10 cellular contexts compared by ENCODE assay signal in the genomic region with DNA sequence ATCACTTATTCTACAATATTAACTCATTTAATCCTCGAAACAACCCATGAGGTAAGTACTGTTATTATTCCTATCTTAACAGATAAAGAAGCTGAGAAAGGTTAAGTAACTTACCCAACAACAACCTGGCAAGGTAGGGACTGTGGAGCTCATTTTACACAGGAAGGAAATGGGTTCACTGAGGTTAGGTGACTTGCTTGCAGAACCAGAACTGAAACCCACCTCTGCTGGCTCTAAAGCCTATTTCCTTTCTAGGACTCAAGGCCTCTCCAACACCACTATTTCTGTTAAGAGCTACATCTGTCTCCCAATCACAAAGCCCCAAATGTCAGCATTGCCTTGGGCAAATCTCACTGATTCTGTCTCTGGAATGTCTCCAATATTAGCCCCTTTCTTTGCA. TPM values are rescaled to one million over a fixed set of nuclear protein-coding genes. Genes with fewer than 3 reads are reported as not detected.
DNase-seq lines count a peak whose midpoint lies in the region; ATAC-seq and TF ChIP-seq lines count a peak whose summit lies in the region.
"Had no signal": no experiment of that assay in that cellular context is flagged by ENCODE, and none has a peak within 500 bp of the region (broad histone marks: within the 10 kb centered on the region; RNA-seq: fewer than 3 reads in every experiment).

No MANE protein-coding gene starts in this region.

- CTCF ChIA-PET in activated B cell treated with CpG ODN at 0.5 μM for 24 hours (lab: Charles Lee): interaction anchor here (0.9 to 3.0 kb wide), 4 partner anchors 41 to 152 kb away, joined by 3 to 14 read pairs (median 4); a partner anchor contains a TSS

- H3K27ac Mint-ChIP-seq in activated B cell treated with CpG ODN at 0.5 μM for 24 hours: peak overlapping the region; percentile 83

- no peaks in the 10 kb centered on the region for H3K36me3 Mint-ChIP-seq in activated B cell treated with CpG ODN at 0.5 μM for 24 hours (ENCODE audit: low read depth)

- no peak for TF ChIP-seq CTCF in activated B cell treated with CpG ODN at 0.5 μM for 24 hours (IDR thresholded peaks at IDR 0.05)
- TF ChIP-seq CTCF in heart right ventricle (IDR thresholded peaks at IDR 0.05): no peak

- H3K27ac ChIP-seq in aorta (ENCODE audit: low read depth in 1 of 2, low read length in 2 of 2) (no peak overlapping the region), heart right ventricle (no peak overlapping the region)
- H3K27ac ChIP-seq: thoracic aorta had no signal

- intact Hi-C loops in activated B cell treated with CpG ODN at 0.5 μM for 24 hours (cut with micrococcal nuclease): loop anchor here (1.0 to 10.0 kb wide), 6 partner anchors 25 to 540 kb away; a partner anchor contains a TSS
- intact Hi-C loops in aorta (cut with DNase I): no loop called here
- intact Hi-C loops in heart right ventricle (cut with DNase I): no loop called here

- no peaks in the 10 kb centered on the region for H3K27me3 Mint-ChIP-seq in activated B cell treated with CpG ODN at 0.5 μM for 24 hours

- ATAC-seq in GM18505 (IDR thresholded peaks at IDR 0.05; ENCODE audit: unreplicated experiment) (peak; percentile 76), GM19455 (IDR thresholded peaks at IDR 0.05; ENCODE audit: unreplicated experiment) (peak; percentile 74), HG03045 (IDR thresholded peaks at IDR 0.05; ENCODE audit: unreplicated experiment) (peak; percentile 68), activated B cell treated with CpG ODN at 0.5 μM for 24 hours (ENCODE audit: low read depth) (peak; percentile 77), aorta (ENCODE audit: low FRiP score) (no peak), heart right ventricle (no peak)

- POLR2A ChIA-PET in activated B cell treated with CpG ODN at 0.5 μM for 24 hours (lab: Charles Lee): interaction anchor here (0.8 to 2.3 kb wide), 12 partner anchors 11 to 152 kb away, joined by 3 to 13 read pairs (median 4); a partner anchor contains a TSS

- H3K4me3 ChIP-seq in aorta (ENCODE audit: low read length in 2 of 2) (no peak overlapping the region), heart right ventricle (no peak overlapping the region)
- H3K4me3 ChIP-seq: thoracic aorta had no signal

- H3K27me3 ChIP-seq in aorta (ENCODE audit: control insufficient read depth in 1 of 2, insufficient read depth in 2 of 2, low read length in 1 of 2) (no peaks in the 10 kb centered on the region), heart right ventricle (no peaks in the 10 kb centered on the region)

- peaks cover 89% of the 10 kb centered on the region for H3K4me1 Mint-ChIP-seq in activated B cell treated with CpG ODN at 0.5 μM for 24 hours

- no peak for TF ChIP-seq POLR2A in GM18505 (IDR thresholded peaks at IDR 0.05; ENCODE audit: borderline replicate concordance, extremely low read depth, insufficient read depth, insufficient read length)

- H3K9me3 Mint-ChIP-seq in activated B cell treated with CpG ODN at 0.5 μM for 24 hours: no peaks in the 10 kb centered on the region

- no peaks in the 10 kb centered on the region for H3K9me3 ChIP-seq in aorta (ENCODE audit: control insufficient read depth, low read length)
- no peaks in the 10 kb centered on the region for H3K9me3 ChIP-seq in heart right ventricle
- H3K9me3 ChIP-seq: thoracic aorta had no signal

- DNase-seq in activated B cell treated with CpG ODN at 0.5 μM for 24 hours: no peak
- no peak for DNase-seq in aorta
- no peak for DNase-seq in NCI-H2227 (lab: John Stamatoyannopoulos, UW; ENCODE audit: unreplicated experiment)
- DNase-seq in heart right ventricle: no peak
- no peak for DNase-seq in DMS 273 (lab: John Stamatoyannopoulos, UW; ENCODE audit: unreplicated experiment)

- peak overlapping the region; percentile 50 for H3K4me3 Mint-ChIP-seq in activated B cell treated with CpG ODN at 0.5 μM for 24 hours

- H3K36me3 ChIP-seq in aorta (ENCODE audit: control insufficient read depth in 1 of 2, insufficient read depth in 2 of 2, low read length in 1 of 2) (no peaks in the 10 kb centered on the region), heart right ventricle (no peaks in the 10 kb centered on the region)
- H3K36me3 ChIP-seq: thoracic aorta had no signal

- WGBS in aorta, 2 donors: 96 to 97% methylated on average over 1 of the region's 1 CpG
- 98 to 100% methylated on average over 1 of the region's 1 CpG for WGBS in heart right ventricle, 2 donors

- no peaks in the 10 kb centered on the region for H3K4me1 ChIP-seq in aorta (ENCODE audit: control insufficient read depth in 1 of 2, insufficient read depth in 2 of 2, low read length in 2 of 2)
- H3K4me1 ChIP-seq in heart right ventricle: no peaks in the 10 kb centered on the region

RNA-seq across cellular contexts. Expression of a gene that starts 38.9 kb away (rescaled TPM):
- not detected in 2 replicates for total RNA-seq in activated B cell treated with CpG ODN at 0.5 μM for 24 hours
- total RNA-seq in aorta: not detected
- polyA plus RNA-seq in aorta: not detected
- total RNA-seq in heart right ventricle: not detected
- polyA plus RNA-seq in heart right ventricle: not detected
- total RNA-seq: astrocyte, thoracic aorta had no signal

RNA-seq across cellular contexts. Expression of a gene that starts 44.5 kb away (rescaled TPM):
- total RNA-seq in activated B cell treated with CpG ODN at 0.5 μM for 24 hours: 7.3 and 10.0 TPM in 2 replicates
- 1 to 10 TPM; 5.8 to 9.0 TPM for total RNA-seq in aorta
- 1 to 10 TPM; 3.0 to 5.8 TPM for polyA plus RNA-seq in aorta
- 1 to 10 TPM in 9 of 10 donors, under 1 TPM in 1; 0.86 to 2.3 (median 1.4) TPM for total RNA-seq in heart right ventricle
- polyA plus RNA-seq in heart right ventricle: under 1 TPM; 0.39 to 0.95 TPM

Comparison
In these comparisons a context has a peak if more than half of its experiments do, and no peak if none do; other contexts are left out.
1. ATAC-seq: peak in GM18505 (single experiment), GM19455 (single experiment), HG03045 (single experiment) and activated B cell treated with CpG ODN at 0.5 μM for 24 hours (single experiment); none in aorta (single experiment) and heart right ventricle (0 of 8).